16 cellular contexts compared by ENCODE assay signal in the genomic region with DNA sequence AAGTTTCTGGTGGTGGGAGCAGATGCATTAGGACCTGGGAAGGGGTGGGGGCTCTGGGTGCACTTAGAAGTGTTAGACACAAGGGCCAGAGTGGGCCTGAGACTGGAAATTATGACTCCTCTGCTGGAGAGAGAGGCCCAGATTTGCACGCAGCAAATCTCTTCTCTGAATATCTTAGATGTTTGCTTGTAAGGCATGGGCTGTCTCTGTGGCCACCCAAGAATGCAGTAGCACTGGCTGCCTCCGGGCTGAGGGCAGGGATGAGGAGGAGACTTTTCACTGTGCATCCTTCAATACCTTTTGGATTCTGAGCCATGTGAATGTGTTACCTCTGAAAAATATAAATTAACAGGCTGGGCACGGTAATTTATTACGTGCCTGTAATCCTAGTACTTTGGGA. TPM values are rescaled to one million over a fixed set of nuclear protein-coding genes. Genes with fewer than 3 reads are reported as not detected.
DNase-seq lines count a peak whose midpoint lies in the region; ATAC-seq and TF ChIP-seq lines count a peak whose summit lies in the region.
"Had no signal": no experiment of that assay in that cellular context is flagged by ENCODE, and none has a peak within 500 bp of the region (broad histone marks: within the 10 kb centered on the region; RNA-seq: fewer than 3 reads in every experiment).

No MANE protein-coding gene starts in this region.

- H3K9ac ChIP-seq in adipocyte (ENCODE audit: low read length), result no peak overlapping the region
- H3K9ac ChIP-seq in smooth muscle cell (ENCODE audit: low read depth), result no peak overlapping the region
- H3K9ac ChIP-seq: BLaER1 had no signal

- H2AFZ ChIP-seq in smooth muscle cell (ENCODE audit: low read depth), result no peak overlapping the region

- peak; percentile 27 for DNase-seq in EH (ENCODE audit: low read depth)
- DNase-seq in adipocyte (ENCODE audit: low read depth), result peak; percentile 22
- no peak for DNase-seq in esophagus squamous epithelium (lab: John Stamatoyannopoulos, UW)
- DNase-seq in smooth muscle cell (lab: John Stamatoyannopoulos, UW; ENCODE audit: unreplicated experiment), result no peak
- no peak for DNase-seq in activated CD4-positive, alpha-beta T cell treated with anti-CD3 and anti-CD28 coated beads, Interleukin-2, amount 10 ng/mL, durations not matched to agents 24 days and 14 days
- no peak for DNase-seq in vagina (ENCODE audit: extremely low spot score in 2 of 2)
- DNase-seq: ACHN; CD8-positive, alpha-beta T cell; GOT3; KG1; NCI-H1436; NCI-H2081; NCI-H748 treated with DMSO at 0.1 percent for 48 hours had no signal

- peaks cover 11% of the 10 kb centered on the region for H3K36me3 Mint-ChIP-seq in activated CD4-positive, alpha-beta T cell treated with anti-CD3 and anti-CD28 coated beads, Interleukin-2, amount 10 ng/mL, durations not matched to agents 24 days and 14 days (ENCODE audit: low read depth)

- H3K9me3 Mint-ChIP-seq in activated CD4-positive, alpha-beta T cell treated with anti-CD3 and anti-CD28 coated beads, Interleukin-2, amount 10 ng/mL, durations not matched to agents 24 days and 14 days, result no peaks in the 10 kb centered on the region
- H3K9me3 Mint-ChIP-seq: CD8-positive, alpha-beta T cell had no signal

- no peaks in the 10 kb centered on the region for H3K9me3 ChIP-seq in adipocyte (ENCODE audit: control insufficient read depth, low read length)
- H3K9me3 ChIP-seq in esophagus squamous epithelium, result no peaks in the 10 kb centered on the region
- H3K9me3 ChIP-seq in smooth muscle cell (replicated peaks; ENCODE audit: low read depth), result no peaks in the 10 kb centered on the region
- H3K9me3 ChIP-seq in vagina, result no peaks in the 10 kb centered on the region
- H3K9me3 ChIP-seq: BLaER1 had no signal

- intact Hi-C loops in esophagus squamous epithelium (cut with DNase I), result no loop called here
- intact Hi-C loops in activated CD4-positive, alpha-beta T cell treated with anti-CD3 and anti-CD28 coated beads, Interleukin-2, amount 10 ng/mL, durations not matched to agents 24 days and 14 days (cut with micrococcal nuclease), result no loop called here
- intact Hi-C loops in vagina (cut with DNase I), result no loop called here

- peaks cover 16% of the 10 kb centered on the region for H3K27me3 Mint-ChIP-seq in activated CD4-positive, alpha-beta T cell treated with anti-CD3 and anti-CD28 coated beads, Interleukin-2, amount 10 ng/mL, durations not matched to agents 24 days and 14 days

- no peak overlapping the region for H3K27ac Mint-ChIP-seq in activated CD4-positive, alpha-beta T cell treated with anti-CD3 and anti-CD28 coated beads, Interleukin-2, amount 10 ng/mL, durations not matched to agents 24 days and 14 days
- H3K27ac Mint-ChIP-seq: CD8-positive, alpha-beta T cell had no signal

- H3K4me3 ChIP-seq in adipocyte (ENCODE audit: low read length) (no peak overlapping the region), esophagus squamous epithelium (no peak overlapping the region), smooth muscle cell (no peak overlapping the region), vagina (no peak overlapping the region)
- H3K4me3 ChIP-seq: BLaER1 had no signal

- TF ChIP-seq CTCF in esophagus squamous epithelium (IDR thresholded peaks at IDR 0.05), result no peak
- TF ChIP-seq CTCF in smooth muscle cell (IDR thresholded peaks at IDR 0.05; ENCODE audit: borderline replicate concordance, insufficient read depth, poor library complexity, severe bottlenecking), result no peak
- no peak for TF ChIP-seq CTCF in vagina (IDR thresholded peaks at IDR 0.05)

- no peak for TF ChIP-seq POLR2A in esophagus squamous epithelium (IDR thresholded peaks at IDR 0.05)
- TF ChIP-seq POLR2A in vagina (IDR thresholded peaks at IDR 0.05), result no peak

- no peak for ATAC-seq in HG02870 (IDR thresholded peaks at IDR 0.05; ENCODE audit: unreplicated experiment)
- ATAC-seq: CD8-positive, alpha-beta T cell had no signal

- H3K4me1 ChIP-seq in adipocyte (ENCODE audit: control insufficient read depth, insufficient read depth, low read length) (peaks cover 12% of the 10 kb centered on the region), esophagus squamous epithelium (peaks cover 17 to 71% (median 24%) of the 10 kb centered on the region in 3 donors), smooth muscle cell (ENCODE audit: low read depth) (no peaks in the 10 kb centered on the region), vagina (peaks cover 6% of the 10 kb centered on the region)

- peaks cover 16% of the 10 kb centered on the region for H3K4me1 Mint-ChIP-seq in activated CD4-positive, alpha-beta T cell treated with anti-CD3 and anti-CD28 coated beads, Interleukin-2, amount 10 ng/mL, durations not matched to agents 24 days and 14 days

- H3K27me3 ChIP-seq in adipocyte (replicated peaks; ENCODE audit: control insufficient read depth, insufficient read depth, low read length) (no peaks in the 10 kb centered on the region), esophagus squamous epithelium (no peaks in the 10 kb centered on the region), smooth muscle cell (ENCODE audit: low read depth) (no peaks in the 10 kb centered on the region), vagina (no peaks in the 10 kb centered on the region)
- H3K27me3 ChIP-seq: BLaER1 had no signal

- H3K4me2 ChIP-seq in smooth muscle cell, result no peak overlapping the region
- H3K4me2 ChIP-seq: BLaER1 had no signal

- H3K36me3 ChIP-seq in adipocyte (ENCODE audit: control insufficient read depth, insufficient read depth, low read length, severe bottlenecking) (peaks cover 12% of the 10 kb centered on the region), esophagus squamous epithelium (peaks cover 2 to 20% (median 7%) of the 10 kb centered on the region in 3 donors), smooth muscle cell (ENCODE audit: low read depth) (no peaks in the 10 kb centered on the region), vagina (peaks cover 0 to 8% of the 10 kb centered on the region in 2 donors)

- peak overlapping the region; percentile 21 to 76 (median 55) for H3K27ac ChIP-seq in esophagus squamous epithelium
- H3K27ac ChIP-seq in smooth muscle cell (ENCODE audit: low read depth), result peak overlapping the region; percentile 22
- H3K27ac ChIP-seq in vagina, result no peak overlapping the region
- H3K27ac ChIP-seq: BLaER1 had no signal

- H3K4me3 Mint-ChIP-seq in activated CD4-positive, alpha-beta T cell treated with anti-CD3 and anti-CD28 coated beads, Interleukin-2, amount 10 ng/mL, durations not matched to agents 24 days and 14 days, result no peak overlapping the region
- H3K4me3 Mint-ChIP-seq: CD8-positive, alpha-beta T cell had no signal

- H3K79me2 ChIP-seq in smooth muscle cell (ENCODE audit: low read depth), result no peaks in the 10 kb centered on the region

- WGBS in esophagus squamous epithelium, 2 donors, result 38 to 60% methylated on average over 3 to 4 of the region's 4 CpGs
- WGBS in smooth muscle cell (ENCODE audit: low lambda C conversion rate), result 47% methylated on average over 4 of the region's 4 CpGs

- H4K20me1 ChIP-seq in smooth muscle cell (ENCODE audit: low read depth), result no peaks in the 10 kb centered on the region
- H4K20me1 ChIP-seq: BLaER1 had no signal

- no peaks in the 10 kb centered on the region for H3F3A ChIP-seq in smooth muscle cell (ENCODE audit: low read depth)

RNA-seq across cellular contexts. Expression of gene RABGGTA, which starts 14.0 kb away (rescaled TPM):
- total RNA-seq in esophagus squamous epithelium (100 to 1,000 TPM in 2 of 4 donors, 10 to 100 TPM in 2; 68.9 to 171 (median 108) TPM), smooth muscle cell (15.4 and 18.5 TPM in 2 replicates), vagina (43.5 TPM)
- 33.4 and 38.2 TPM in 2 replicates for polyA plus RNA-seq in smooth muscle cell
- 49.6 and 51.1 TPM in 2 replicates for total RNA-seq in activated CD4-positive, alpha-beta T cell treated with anti-CD3 and anti-CD28 coated beads, Interleukin-2, amount 10 ng/mL, durations not matched to agents 24 days and 14 days

RNA-seq across cellular contexts. Expression of gene DHRS1, which starts 14.2 kb away (rescaled TPM):
- total RNA-seq in esophagus squamous epithelium (100 to 1,000 TPM in 2 of 4 donors, 10 to 100 TPM in 2; 81.6 to 164 (median 101) TPM), smooth muscle cell (22.5 and 23.3 TPM in 2 replicates), vagina (84.2 TPM)
- polyA plus RNA-seq in smooth muscle cell, result 25.2 and 27.4 TPM in 2 replicates
- total RNA-seq in activated CD4-positive, alpha-beta T cell treated with anti-CD3 and anti-CD28 coated beads, Interleukin-2, amount 10 ng/mL, durations not matched to agents 24 days and 14 days, result 10.1 and 10.3 TPM in 2 replicates

RNA-seq across cellular contexts. Expression of gene NOP9, which starts 14.3 kb away (rescaled TPM):
- total RNA-seq in esophagus squamous epithelium (10 to 100 TPM; 18.0 to 29.8 (median 25.0) TPM), smooth muscle cell (9.3 and 11.2 TPM in 2 replicates), vagina (13.8 TPM)
- 2.7 and 3.3 TPM in 2 replicates for polyA plus RNA-seq in smooth muscle cell
- 48.3 and 52.2 TPM in 2 replicates for total RNA-seq in activated CD4-positive, alpha-beta T cell treated with anti-CD3 and anti-CD28 coated beads, Interleukin-2, amount 10 ng/mL, durations not matched to agents 24 days and 14 days

RNA-seq across cellular contexts. Expression of gene TGM1, which starts 22.4 kb away (rescaled TPM):
- total RNA-seq in esophagus squamous epithelium, result 1,000 to 10,000 TPM in 2 of 4 donors, 100 to 1,000 TPM in 2; 566 to 1,879 (median 1,037) TPM
- total RNA-seq in smooth muscle cell, result 4.1 and 13.6 TPM in 2 replicates
- polyA plus RNA-seq in smooth muscle cell, result 1.6 and 7.7 TPM in 2 replicates
- total RNA-seq in activated CD4-positive, alpha-beta T cell treated with anti-CD3 and anti-CD28 coated beads, Interleukin-2, amount 10 ng/mL, durations not matched to agents 24 days and 14 days, result 5.1 and 6.2 TPM in 2 replicates
- 269 TPM for total RNA-seq in vagina

RNA-seq across cellular contexts. Expression of gene CIDEB, which starts 22.4 kb away (rescaled TPM):
- total RNA-seq in esophagus squamous epithelium (10 to 100 TPM; 18.3 to 41.4 (median 30.4) TPM), smooth muscle cell (not detected in 2 replicates), vagina (16.0 TPM)
- 0.58 TPM in 1 of 2 replicates, not detected in the other for polyA plus RNA-seq in smooth muscle cell
- total RNA-seq in activated CD4-positive, alpha-beta T cell treated with anti-CD3 and anti-CD28 coated beads, Interleukin-2, amount 10 ng/mL, durations not matched to agents 24 days and 14 days, result 21.8 and 22.2 TPM in 2 replicates
- total RNA-seq: NCI-H460 had no signal

Comparison
In these comparisons a context has a peak if more than half of its experiments do, and no peak if none do; other contexts are left out.
1. DNase-seq: peak in EH (single experiment) and adipocyte (single experiment); none in esophagus squamous epithelium (single experiment), smooth muscle cell (single experiment), activated CD4-positive, alpha-beta T cell treated with anti-CD3 and anti-CD28 coated beads, Interleukin-2, amount 10 ng/mL, durations not matched to agents 24 days and 14 days (single experiment) and vagina (0 of 2).